1 cellular context compared by ENCODE assay signal in the genomic region with DNA sequence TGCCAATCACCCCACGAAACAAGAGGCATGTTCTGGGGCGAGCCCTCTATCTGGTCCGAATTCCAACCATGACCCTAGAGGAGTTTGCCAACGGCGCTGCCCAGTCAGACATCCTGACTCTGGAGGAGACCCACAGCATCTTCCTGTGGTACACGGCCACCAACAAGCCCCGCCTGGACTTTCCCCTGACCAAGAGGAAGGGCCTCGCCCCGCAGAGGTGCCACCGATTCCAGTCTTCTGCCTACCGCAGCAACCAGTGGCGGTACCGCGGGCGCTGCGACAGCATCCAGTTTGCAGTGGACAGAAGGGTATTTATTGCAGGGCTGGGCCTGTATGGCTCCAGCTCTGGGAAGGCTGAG.
TF ChIP-seq lines count a peak whose summit lies in the region.

No MANE protein-coding gene starts in this region.

TF ChIP-seq in IMR-90, 13 proteins besides CTCF, POLR2A, EP300 and RAD21:
- TF ChIP-seq SMC3 (IDR thresholded peaks at IDR 0.05; ENCODE audit: low read depth, low read length) (no peak), MXI1 (IDR thresholded peaks at IDR 0.05; ENCODE audit: borderline replicate concordance, low read depth, low read length) (no peak), NFE2L2 (IDR thresholded peaks at IDR 0.05; ENCODE audit: low read depth, low read length) (no peak), RCOR1 (IDR thresholded peaks at IDR 0.05; ENCODE audit: insufficient replicate concordance, low read length) (no peak)
